In genomic region chr7:101841328-101841727, GRCh38 we compare ENCODE assay signal across 23 cellular contexts.
"Had no signal": no experiment of that assay in that cellular context is flagged by ENCODE, and none has a peak within 500 bp of the region (broad histone marks: within the 10 kb centered on the region; RNA-seq: fewer than 3 reads in every experiment).

No MANE protein-coding gene starts in this region.

- FAIRE-seq: keratinocyte, small intestine, urothelium cell line had no signal

- ATAC-seq: left lobe of liver; naive thymus-derived CD4-positive, alpha-beta T cell; right lobe of liver; stimulated activated effector memory CD8-positive, alpha-beta T cell treated with anti-CD3 and anti-CD28 coated beads, Interleukin-12 subunit alpha, Interleukin-12 subunit beta, amount 100 ng/mL, for 72 hours had no signal

- H3K27me3 ChIP-seq: esophagus squamous epithelium, neural progenitor cell, right lobe of liver, stomach, thyroid gland had no signal

- H3K4me2 ChIP-seq: neural progenitor cell had no signal

- H3K4me3 ChIP-seq: coronary artery, esophagus squamous epithelium, neural progenitor cell, right lobe of liver, stomach, thyroid gland had no signal

- H3K9ac ChIP-seq: neural progenitor cell, parathyroid adenoma had no signal

- H3K36me3 ChIP-seq: esophagus squamous epithelium, right lobe of liver, stomach, thyroid gland had no signal

- H3K27ac ChIP-seq: coronary artery, esophagus squamous epithelium, neural progenitor cell, parathyroid adenoma, right lobe of liver, stomach, thyroid gland had no signal

- H2AFZ ChIP-seq: neural progenitor cell, parathyroid adenoma had no signal

- DNase-seq: dermis blood vessel endothelial cell; effector memory CD4-positive, alpha-beta T cell; erythroblast; esophagus squamous epithelium; foreskin melanocyte; mesendoderm; midbrain; naive thymus-derived CD4-positive, alpha-beta T cell; right lobe of liver; small intestine; stimulated activated CD4-positive, alpha-beta T cell treated with anti-CD3 and anti-CD28 coated beads, Interleukin-12 subunit alpha, Interleukin-12 subunit beta, amount 100 ng/mL, for 4 hours; stimulated activated CD4-positive, alpha-beta T cell treated with anti-CD3 and anti-CD28 coated beads, Interleukin-1b, Interleukin-23, amount 100 ng/mL, for 48 hours; stimulated activated CD4-positive, alpha-beta T cell treated with anti-CD3 and anti-CD28 coated beads, Interleukin-4, amount 100 ng/mL, for 1 hour; stimulated activated naive CD4-positive, alpha-beta T cell treated with Interleukin-2 at 50 U/mL for 16 hours; stomach; thyroid gland had no signal

- H3K9me3 ChIP-seq: esophagus squamous epithelium, right lobe of liver, thyroid gland had no signal
